In genomic region chr12:132828706-132829534, GRCh38 we compare ENCODE assay signal across 1 cellular context.
TF ChIP-seq lines count a peak whose summit lies in the region.

Gene GOLGA3, minus strand, starts transcription at chr12:132828869. Its CDS starts 6,741 bp downstream, at chr12:132822128.

TF ChIP-seq in HepG2, 621 proteins besides CTCF, POLR2A, EP300 and RAD21 (continued from another document and continues in another):
- TF ChIP-seq ZBTB40 (IDR thresholded peaks at IDR 0.05) (peak; percentile 97), ZBTB40 (CRISPR knock-in tag; IDR thresholded peaks at IDR 0.05) (peak; percentile 87), CBX5 (CRISPR knock-in tag; IDR thresholded peaks at IDR 0.05; ENCODE audit: borderline replicate concordance) (0 out of 2 replicates have a peak, but pooled peaks have one; percentile 50), RBM39 (IDR thresholded peaks at IDR 0.05; ENCODE audit: low read depth, low read length, poor library complexity, severe bottlenecking) (no peak), TRIM22 (IDR thresholded peaks at IDR 0.05) (no peak), ATRX (CRISPR knock-in tag; IDR thresholded peaks at IDR 0.05; ENCODE audit: borderline replicate concordance) (no peak), POGZ (CRISPR knock-in tag; IDR thresholded peaks at IDR 0.05) (peak; percentile 68), ZBTB38 (CRISPR knock-in tag; IDR thresholded peaks at IDR 0.05) (peak; percentile 95), ZNF142 (CRISPR knock-in tag; IDR thresholded peaks at IDR 0.05) (no peak), ATF1 (CRISPR knock-in tag; IDR thresholded peaks at IDR 0.05) (no peak; the same call in 1 of the 2 replicates), POGK (CRISPR knock-in tag; conservative IDR thresholded peaks at IDR 0.05) (no peak; the same call in 1 of the 2 replicates), AKNA (CRISPR knock-in tag; IDR thresholded peaks at IDR 0.05; ENCODE audit: borderline replicate concordance) (no peak), IRF1 (CRISPR knock-in tag; IDR thresholded peaks at IDR 0.05; ENCODE audit: low read depth) (0 out of 2 replicates have a peak, but pooled peaks have one; percentile 42), ZNF335 (CRISPR knock-in tag; IDR thresholded peaks at IDR 0.05) (peak; percentile 77; the same call in 1 of the 2 replicates), NR3C1 (CRISPR knock-in tag; IDR thresholded peaks at IDR 0.05) (no peak), ZNF512B (CRISPR knock-in tag; IDR thresholded peaks at IDR 0.05; ENCODE audit: borderline replicate concordance) (no peak), ZNF576 (CRISPR knock-in tag; IDR thresholded peaks at IDR 0.05) (no peak), LCORL (IDR thresholded peaks at IDR 0.05) (no peak; the same call in 1 of the 2 replicates), LCORL (CRISPR knock-in tag; IDR thresholded peaks at IDR 0.05) (peak; percentile 50; the same call in 1 of the 2 replicates), MAZ (IDR thresholded peaks at IDR 0.05; ENCODE audit: borderline replicate concordance, low read depth, low read length) (no peak; the same call in 1 of the 2 replicates), MAZ (CRISPR knock-in tag; IDR thresholded peaks at IDR 0.05; ENCODE audit: low read depth) (peak; percentile 55; the same call in 1 of the 2 replicates), ZNF33B (CRISPR knock-in tag; IDR thresholded peaks at IDR 0.05) (no peak)
